In genomic region chr14:64365358-64365889, GRCh38 we compare ENCODE assay signal across 6 cellular contexts. TPM values are rescaled to one million over a fixed set of nuclear protein-coding genes. Genes with fewer than 3 reads are reported as not detected.
DNase-seq lines count a peak whose midpoint lies in the region; ATAC-seq, FAIRE-seq and TF ChIP-seq lines count a peak whose summit lies in the region.
"Not testable (repeated sequence)": the region's sequence is repeated elsewhere in the genome, so short reads cannot be mapped to it uniquely, and the experiment has no call there.

No MANE protein-coding gene starts in this region.

- not testable (repeated sequence) for H3K9me3 ChIP-seq in GM23248 (ENCODE audit: low read depth); mesenchymal stem cell (ENCODE audit: control insufficient read depth, low read length)

- DNase-seq in GM23248: peak; percentile 6
- DNase-seq in HTR-8/SVneo (ENCODE audit: insufficient read length, low spot score); mesenchymal stem cell: not testable (repeated sequence)
- peak; percentile 6 for DNase-seq in brain microvascular endothelial cell
- peak; percentile 22 for DNase-seq in fibroblast of mammary gland (ENCODE audit: low read depth)

- peaks cover 11% of the 10 kb centered on the region; the same call in 1 of the 2 replicates for H3K4me1 ChIP-seq in GM23248 (ENCODE audit: insufficient read depth)
- H3K4me1 ChIP-seq in mesenchymal stem cell (ENCODE audit: control insufficient read depth, insufficient read depth, low read depth, low read length): not testable (repeated sequence)

- not testable (repeated sequence) for H3K18ac ChIP-seq in mesenchymal stem cell (ENCODE audit: low read depth in 1 of 2, low read length in 2 of 2)

- not testable (repeated sequence) for H3K27ac ChIP-seq in GM23248; brain microvascular endothelial cell; mesenchymal stem cell (ENCODE audit: low read length, poor library complexity, severe bottlenecking)

- not testable (repeated sequence) for H4K91ac ChIP-seq in mesenchymal stem cell (ENCODE audit: low read length)

- in situ Hi-C loops in GM23248 (cut with MboI); brain microvascular endothelial cell (cut with HindIII; ENCODE audit: low pct_ligation_motif_present, low sequenced_read_pairs): not testable (repeated sequence)

- H2AK5ac ChIP-seq in mesenchymal stem cell (ENCODE audit: low read length, severe bottlenecking): not testable (repeated sequence)

- not testable (repeated sequence) for H3K36me3 ChIP-seq in GM23248 (ENCODE audit: low read depth); brain microvascular endothelial cell (replicated peaks); mesenchymal stem cell (ENCODE audit: control insufficient read depth in 1 of 2, insufficient read depth in 2 of 2, low read depth in 1 of 2, low read length in 2 of 2)

- WGBS in GM23248 (ENCODE audit: low coverage in 1 of 2, low lambda C conversion rate in 2 of 2, missing lambda C conversion rate in 2 of 2), 2 experiments: 87 to 88% methylated on average over 9 of the region's 9 CpGs
- WGBS in mesenchymal stem cell: 89% methylated on average over 7 of the region's 9 CpGs

- H2AFZ ChIP-seq in GM23248; mesenchymal stem cell (ENCODE audit: low read depth, low read length): not testable (repeated sequence)

- not testable (repeated sequence) for H3K79me1 ChIP-seq in mesenchymal stem cell (replicated peaks; ENCODE audit: low read length, poor library complexity, severe bottlenecking)

- ATAC-seq in SK-N-SH treated with all-trans-retinoic acid at 6 μM for 48 hours: peak; percentile 67

- H2BK15ac ChIP-seq in mesenchymal stem cell (ENCODE audit: low read depth, poor library complexity, severe bottlenecking): not testable (repeated sequence)

- H2BK120ac ChIP-seq in mesenchymal stem cell (ENCODE audit: low read depth, low read length): not testable (repeated sequence)

- not testable (repeated sequence) for H3K23ac ChIP-seq in mesenchymal stem cell (ENCODE audit: low read length in 2 of 2)

- H3K9me2 ChIP-seq in GM23248 (ENCODE audit: insufficient read depth): not testable (repeated sequence)

- not testable (repeated sequence) for H3K4ac ChIP-seq in mesenchymal stem cell (ENCODE audit: low read depth in 1 of 2, low read length in 2 of 2)

- not testable (repeated sequence) for H2BK5ac ChIP-seq in mesenchymal stem cell (ENCODE audit: low read depth, low read length, poor library complexity, severe bottlenecking)

- H2BK12ac ChIP-seq in mesenchymal stem cell (ENCODE audit: low read length in 2 of 2): not testable (repeated sequence)

- H3K79me2 ChIP-seq in GM23248 (ENCODE audit: insufficient read depth): not testable (repeated sequence)

- not testable (repeated sequence) for H3K9ac ChIP-seq in GM23248
- peak overlapping the region; percentile 22 for H3K9ac ChIP-seq in mesenchymal stem cell (ENCODE audit: low read length)

- FAIRE-seq in HTR-8/SVneo (lab: Jason Lieb, UNC): peak; percentile 92

- not testable (repeated sequence) for H3K14ac ChIP-seq in mesenchymal stem cell (ENCODE audit: low read length in 2 of 2)

- not testable (repeated sequence) for H3K4me3 ChIP-seq in GM23248; brain microvascular endothelial cell (ENCODE audit: low read depth, low read length); fibroblast of mammary gland (ENCODE audit: control insufficient read depth, low read depth, low read length); mesenchymal stem cell (ENCODE audit: insufficient read depth in 1 of 2, low read depth in 1 of 2, low read length in 2 of 2)

- H4K8ac ChIP-seq in mesenchymal stem cell (ENCODE audit: low read length): not testable (repeated sequence)

- H4K20me1 ChIP-seq in GM23248 (ENCODE audit: insufficient read depth): not testable (repeated sequence)

- not testable (repeated sequence) for TF ChIP-seq CTCF in brain microvascular endothelial cell (IDR thresholded peaks at IDR 0.05; ENCODE audit: low read depth, low read length, missing control alignments); fibroblast of mammary gland (conservative IDR thresholded peaks at IDR 0.05; ENCODE audit: control insufficient read depth, insufficient read depth, low read depth, low read length)

- H3F3A ChIP-seq in GM23248 (ENCODE audit: insufficient read depth): not testable (repeated sequence)

- not testable (repeated sequence) for H3K27me3 ChIP-seq in GM23248 (replicated peaks; ENCODE audit: insufficient read depth); brain microvascular endothelial cell (replicated peaks); mesenchymal stem cell (ENCODE audit: control insufficient read depth in 1 of 2, insufficient read depth in 1 of 2, low read length in 2 of 2)

- H3K4me2 ChIP-seq in GM23248 (ENCODE audit: unreplicated experiment); mesenchymal stem cell (ENCODE audit: low read length, poor library complexity, severe bottlenecking): not testable (repeated sequence)

RNA-seq across cellular contexts. Expression of gene MTHFD1, which starts 22.7 kb away (rescaled TPM):
- total RNA-seq in GM23248 (2014; rRNA removed; shearing (Covaris generic)): 23.4 and 24.1 TPM in 2 replicates
- polyA plus RNA-seq in GM23248 (2016; fragmentation: Nextera tagmentation; extraction: Ambion mirVana): 45.6 and 52.9 TPM in 2 replicates
- polyA plus RNA-seq in mesenchymal stem cell (2013, experiment 1 of 2): 44.1 TPM
- 40.3 TPM for polyA plus RNA-seq in mesenchymal stem cell (2013, experiment 2 of 2)
